In the genomic region with DNA sequence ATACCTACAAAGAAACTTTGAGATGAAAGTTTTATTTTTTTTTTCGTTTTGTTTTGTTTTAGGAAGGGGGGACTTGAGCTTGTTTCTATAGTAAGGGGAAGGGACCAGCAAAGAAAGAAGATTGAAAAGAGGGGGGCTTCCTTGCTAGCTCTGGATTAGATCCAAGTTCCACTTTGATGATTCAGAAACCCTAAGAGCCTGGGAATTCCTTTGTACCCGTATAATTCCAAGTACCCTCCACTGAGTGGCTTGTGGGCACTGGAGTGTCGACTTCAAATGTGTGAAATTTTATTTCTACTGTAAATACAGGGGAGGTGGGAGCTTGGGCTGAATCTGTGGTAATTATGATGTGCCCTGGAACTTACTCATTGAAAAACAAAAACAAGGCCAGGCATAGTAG, we compare ENCODE assay signal across 21 cellular contexts. TPM values are rescaled to one million over a fixed set of nuclear protein-coding genes. Genes with fewer than 3 reads are reported as not detected.
DNase-seq lines count a peak whose midpoint lies in the region; ATAC-seq and TF ChIP-seq lines count a peak whose summit lies in the region.
"Had no signal": no experiment of that assay in that cellular context is flagged by ENCODE, and none has a peak within 500 bp of the region (broad histone marks: within the 10 kb centered on the region; RNA-seq: fewer than 3 reads in every experiment).

No MANE protein-coding gene starts in this region.

- TF ChIP-seq CTCF in PC-3 (conservative IDR thresholded peaks at IDR 0.05; ENCODE audit: low read depth, low read length): no peak
- TF ChIP-seq CTCF in colonic mucosa (IDR thresholded peaks at IDR 0.05): no peak
- TF ChIP-seq CTCF in thoracic aorta (IDR thresholded peaks at IDR 0.05): no peak
- TF ChIP-seq CTCF in natural killer cell (IDR thresholded peaks at IDR 0.05): no peak

- H3K27ac ChIP-seq in PC-3 (ENCODE audit: low read length): 0 out of 2 replicates have a peak overlapping the region, but pooled peaks have one; percentile 15
- H3K27ac ChIP-seq in colonic mucosa: peak overlapping the region; percentile 13
- peak overlapping the region; percentile 1 to 48 for H3K27ac ChIP-seq in mucosa of rectum (ENCODE audit: low read depth in 2 of 2, low read length in 2 of 2)
- peak overlapping the region; percentile 3 to 58 for H3K27ac ChIP-seq in thoracic aorta

- intact Hi-C loops in PC-3 (cut with micrococcal nuclease) (no loop called here), colonic mucosa (cut with DNase I) (no loop called here), natural killer cell (cut with micrococcal nuclease) (loop anchor here (10.0 kb wide), 1 partner anchor 50 kb away; no protein-coding TSS in a partner anchor)

- H3F3A ChIP-seq in PC-3 (ENCODE audit: low read length, unreplicated experiment): no peaks in the 10 kb centered on the region

- 0 out of 2 replicates have a peak overlapping the region, but pooled peaks have one; percentile 15 for H3K4me2 ChIP-seq in PC-3 (ENCODE audit: low read length)

- H4K20me1 ChIP-seq in PC-3 (ENCODE audit: low read length): no peaks in the 10 kb centered on the region

- no peak overlapping the region for H3K9ac ChIP-seq in PC-3 (ENCODE audit: low read length)
- no peak overlapping the region for H3K9ac ChIP-seq in colonic mucosa (ENCODE audit: low read depth in 2 of 2, low read length in 2 of 2)
- no peak overlapping the region for H3K9ac ChIP-seq in mucosa of rectum (ENCODE audit: low read depth in 1 of 2, low read length in 2 of 2)

- no peak overlapping the region for H2AFZ ChIP-seq in PC-3 (ENCODE audit: low read length)

- peaks cover 0 to 13% of the 10 kb centered on the region in 2 donors for H3K27me3 Mint-ChIP-seq in natural killer cell (ENCODE audit: low read depth in 2 of 2)

- H3K9me3 Mint-ChIP-seq in natural killer cell: no peaks in the 10 kb centered on the region
- H3K9me3 Mint-ChIP-seq: memory B cell, neural crest cell had no signal

- DNase-seq in PC-3: no peak
- DNase-seq in colonic mucosa: no peak
- DNase-seq in thoracic aorta (ENCODE audit: low spot score): no peak
- DNase-seq in natural killer cell: no peak
- DNase-seq in NCI-H2081 treated with DMSO at 0.1 percent for 48 hours (lab: John Stamatoyannopoulos, UW): no peak
- DNase-seq: activated CD4-positive, alpha-beta T cell treated with anti-CD3 and anti-CD28 coated beads, Interleukin-2, amount 50 U/mL, for 4 hours; activated gamma-delta T cell; amniotic stem cell; CD8-positive, alpha-beta memory T cell; hypothalamus; Karpas-422; kidney; NCI-H1417; SIG-M5; stimulated activated CD4-positive, alpha-beta T cell treated with anti-CD3 and anti-CD28 coated beads, Interleukin-12 subunit alpha, Interleukin-12 subunit beta, amount 100 ng/mL, for 4 hours; T-helper 17 cell had no signal

- H3K36me3 ChIP-seq in PC-3 (ENCODE audit: low read depth, low read length) (no peaks in the 10 kb centered on the region), colonic mucosa (no peaks in the 10 kb centered on the region), mucosa of rectum (ENCODE audit: control insufficient read depth in 2 of 2, insufficient read depth in 2 of 2, low read length in 2 of 2) (no peaks in the 10 kb centered on the region), thoracic aorta (no peaks in the 10 kb centered on the region)

- BruUV-seq in PC-3 (replicated peaks; lab: Mats Ljungman, UMichigan): no TSS peak

- H3K27me3 ChIP-seq in PC-3 (ENCODE audit: low read length) (peaks cover 18% of the 10 kb centered on the region), colonic mucosa (no peaks in the 10 kb centered on the region), mucosa of rectum (ENCODE audit: control insufficient read depth in 2 of 2, insufficient read depth in 2 of 2, low read length in 2 of 2) (no peaks in the 10 kb centered on the region), thoracic aorta (replicated peaks; ENCODE audit: insufficient read depth) (no peaks in the 10 kb centered on the region)

- no peaks in the 10 kb centered on the region for H3K9me2 ChIP-seq in PC-3 (replicated peaks; ENCODE audit: low read length)

- peaks cover 17% of the 10 kb centered on the region for H3K4me1 ChIP-seq in PC-3 (ENCODE audit: insufficient read depth, low read length)
- H3K4me1 ChIP-seq in colonic mucosa: no peaks in the 10 kb centered on the region
- H3K4me1 ChIP-seq in mucosa of rectum (ENCODE audit: control insufficient read depth in 2 of 2, insufficient read depth in 2 of 2, low read length in 2 of 2): peaks cover 0 to 5% of the 10 kb centered on the region in 2 donors
- H3K4me1 ChIP-seq in thoracic aorta (ENCODE audit: control insufficient read depth in 1 of 2, low read depth in 2 of 2): peaks cover 19 to 67% of the 10 kb centered on the region in 2 donors

- H3K4me3 ChIP-seq in PC-3 (ENCODE audit: low read length) (no peak overlapping the region), colonic mucosa (no peak overlapping the region), mucosa of rectum (ENCODE audit: low read length in 2 of 2) (no peak overlapping the region), thoracic aorta (no peak overlapping the region)

- POLR2A ChIA-PET in PC-3 (lab: Charles Lee; ENCODE audit: unreplicated experiment): no interaction called here

- no peaks in the 10 kb centered on the region for H3K9me3 ChIP-seq in PC-3 (ENCODE audit: low read length)
- no peaks in the 10 kb centered on the region for H3K9me3 ChIP-seq in colonic mucosa
- H3K9me3 ChIP-seq in mucosa of rectum (ENCODE audit: control insufficient read depth in 2 of 2, low read length in 2 of 2): no peaks in the 10 kb centered on the region
- no peaks in the 10 kb centered on the region for H3K9me3 ChIP-seq in thoracic aorta

- ATAC-seq in PC-3 (no peak), thoracic aorta (ENCODE audit: insufficient number of reproducible peaks, low FRiP score, low read depth) (no peak), GM18907 (IDR thresholded peaks at IDR 0.05; ENCODE audit: unreplicated experiment) (no peak), natural killer cell (no peak), HG02678 (IDR thresholded peaks at IDR 0.05; ENCODE audit: unreplicated experiment) (no peak)
- ATAC-seq: T-helper 17 cell had no signal

- H3K36me3 Mint-ChIP-seq in natural killer cell: no peaks in the 10 kb centered on the region
- H3K36me3 Mint-ChIP-seq: CD8-positive, alpha-beta memory T cell; memory B cell had no signal

- CTCF ChIA-PET in PC-3 (lab: Charles Lee): no interaction called here

- H3K79me2 ChIP-seq in PC-3 (ENCODE audit: low read length): no peaks in the 10 kb centered on the region

- no peaks in the 10 kb centered on the region for H3K4me1 Mint-ChIP-seq in natural killer cell
- H3K4me1 Mint-ChIP-seq: CD8-positive, alpha-beta memory T cell; memory B cell; neural crest cell; T-helper 17 cell had no signal

- H3K4me3 Mint-ChIP-seq in natural killer cell: no peak overlapping the region
- H3K4me3 Mint-ChIP-seq: CD8-positive, alpha-beta memory T cell; memory B cell; neural crest cell; T-helper 17 cell had no signal

- H3K27ac Mint-ChIP-seq in natural killer cell: no peak overlapping the region
- H3K27ac Mint-ChIP-seq: CD8-positive, alpha-beta memory T cell; memory B cell; T-helper 17 cell had no signal

RNA-seq across cellular contexts. Expression of gene MAMDC2, which starts 10.9 kb away (rescaled TPM):
- total RNA-seq in PC-3 (2014; rRNA removed) (not detected in 2 replicates), colonic mucosa (1 to 10 TPM; 2.3 to 7.0 TPM), thoracic aorta (10 to 100 TPM; 25.4 to 29.0 TPM), natural killer cell (under 1 TPM in 2 of 3 donors, not detected in 1; 0.10 to 0.32 TPM)
- total RNA-seq: CD8-positive, alpha-beta memory T cell had no signal
